Comparison of ENCODE assay signal across 6 cellular contexts in the genomic region with DNA sequence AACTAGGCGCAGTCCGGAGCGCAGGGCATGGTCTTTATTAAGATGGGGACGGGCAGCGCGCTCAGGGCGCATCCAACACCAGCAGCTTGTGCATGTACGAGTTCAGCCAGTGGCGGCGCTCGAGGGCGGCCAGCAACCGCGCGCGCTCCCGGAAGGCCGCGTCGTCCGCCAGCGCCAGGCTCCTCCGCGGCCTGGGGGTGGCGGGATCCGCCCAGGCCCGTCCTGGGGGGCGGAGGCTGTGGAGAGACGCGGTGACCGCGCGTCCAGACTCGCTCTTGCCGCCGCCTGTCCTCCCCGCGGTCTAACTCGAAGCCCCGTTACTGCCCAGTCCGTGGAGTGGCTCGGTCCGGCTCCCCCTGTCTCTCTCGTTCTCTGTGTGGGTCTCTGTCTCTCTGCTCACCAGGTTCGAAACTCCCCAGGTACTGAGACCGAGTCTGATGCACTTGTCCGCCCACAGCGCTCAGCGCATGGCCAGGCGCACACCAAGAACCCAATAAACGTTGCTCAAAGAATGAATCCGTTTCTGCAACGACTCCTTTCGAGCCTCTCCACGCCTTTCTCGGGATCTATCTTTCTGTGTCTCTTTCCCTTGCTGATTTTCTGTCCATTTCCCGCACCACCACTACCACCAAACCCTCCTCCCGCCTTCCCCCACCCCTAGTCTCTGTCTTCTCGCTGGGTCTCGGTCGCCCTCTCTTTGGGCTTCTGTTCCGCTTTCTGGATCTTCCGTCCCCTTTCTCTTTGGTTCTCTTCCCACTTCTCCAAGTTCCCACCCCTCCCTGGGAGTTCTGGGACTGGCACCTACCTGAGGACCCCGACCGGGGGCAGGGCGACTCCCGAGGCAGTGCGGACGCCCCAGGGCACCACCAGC. TPM values are rescaled to one million over a fixed set of nuclear protein-coding genes. Genes with fewer than 3 reads are reported as not detected.
DNase-seq lines count a peak whose midpoint lies in the region; ATAC-seq and TF ChIP-seq lines count a peak whose summit lies in the region.

No MANE protein-coding gene starts in this region.

- TF ChIP-seq CTCF in GM12873 (IDR thresholded peaks at IDR 0.05; ENCODE audit: insufficient read depth, low read depth, low read length, missing control alignments) (peak; percentile 68), RWPE2 (IDR thresholded peaks at IDR 0.05; ENCODE audit: poor library complexity, severe bottlenecking) (peak; percentile 25), esophagus muscularis mucosa (IDR thresholded peaks at IDR 0.05) (peak in 2 of 3 experiments; percentile 22 to 41)

- H3K27ac ChIP-seq in RWPE2 (ENCODE audit: poor library complexity, severe bottlenecking): no peak overlapping the region
- H3K27ac ChIP-seq in esophagus muscularis mucosa (replicated peaks in 1 of 4): no peak overlapping the region

- ATAC-seq in RWPE2 (ENCODE audit: low read depth) (no peak), GM18873 (IDR thresholded peaks at IDR 0.05; ENCODE audit: low FRiP score, unreplicated experiment) (no peak), GM21825 (IDR thresholded peaks at IDR 0.05; ENCODE audit: unreplicated experiment) (no peak)
- peak; percentile 37 for ATAC-seq in stimulated activated naive CD8-positive, alpha-beta T cell treated with anti-CD3 and anti-CD28 coated beads, Interleukin-15, Interleukin-2, amounts not matched to agents 100 U/mL and 50 U/mL, for 24 hours

- intact Hi-C loops in esophagus muscularis mucosa (cut with DNase I): no loop called here

- WGBS in esophagus muscularis mucosa: 5% methylated on average over 37 of the region's 69 CpGs

- H3K27me3 ChIP-seq in RWPE2 (ENCODE audit: insufficient read depth, poor library complexity, severe bottlenecking): peaks cover 93% of the 10 kb centered on the region
- H3K27me3 ChIP-seq in esophagus muscularis mucosa: peaks cover 0 to 99% (median 73%) of the 10 kb centered on the region in 4 donors

- no peak for TF ChIP-seq POLR2A in esophagus muscularis mucosa (IDR thresholded peaks at IDR 0.05; ENCODE audit: low read depth)

- H3K4me1 ChIP-seq in RWPE2 (ENCODE audit: insufficient read depth, poor library complexity, severe bottlenecking) (no peaks in the 10 kb centered on the region), esophagus muscularis mucosa (peaks cover 23 to 41% (median 33%) of the 10 kb centered on the region in 4 donors)

- no peaks in the 10 kb centered on the region for H3K9me3 ChIP-seq in RWPE2 (ENCODE audit: severe bottlenecking)
- H3K9me3 ChIP-seq in esophagus muscularis mucosa: no peaks in the 10 kb centered on the region

- H3K36me3 ChIP-seq in RWPE2 (ENCODE audit: low read depth) (no peaks in the 10 kb centered on the region), esophagus muscularis mucosa (no peaks in the 10 kb centered on the region)

- H3K4me3 ChIP-seq in RWPE2 (ENCODE audit: severe bottlenecking): no peak overlapping the region
- H3K4me3 ChIP-seq in esophagus muscularis mucosa: peak overlapping the region; percentile 26 to 38 (median 29)

- DNase-seq in RWPE2 (ENCODE audit: low spot score): no peak
- no peak for DNase-seq in esophagus muscularis mucosa (ENCODE audit: extremely low spot score)
- DNase-seq in stimulated activated naive CD8-positive, alpha-beta T cell treated with anti-CD3 and anti-CD28 coated beads, Interleukin-15, Interleukin-2, amounts not matched to agents 100 U/mL and 50 U/mL, for 24 hours: peak; percentile 64

- no peak for TF ChIP-seq EP300 in esophagus muscularis mucosa (IDR thresholded peaks at IDR 0.05)

RNA-seq across cellular contexts. Expression of a gene that starts 0.6 kb away (rescaled TPM):
- not detected for total RNA-seq in esophagus muscularis mucosa

RNA-seq across cellular contexts. Expression of a gene that starts 2.5 kb away (rescaled TPM):
- not detected for total RNA-seq in esophagus muscularis mucosa

RNA-seq across cellular contexts. Expression of a gene that starts 18.7 kb away (rescaled TPM):
- 1 to 10 TPM in 2 of 4 donors, under 1 TPM in 2; 0.83 to 5.2 (median 1.3) TPM for total RNA-seq in esophagus muscularis mucosa

RNA-seq across cellular contexts. Expression of a gene that starts 29.0 kb away (rescaled TPM):
- 10 to 100 TPM; 73.6 to 84.0 (median 78.4) TPM for total RNA-seq in esophagus muscularis mucosa

RNA-seq across cellular contexts. Expression of a gene that starts 30.4 kb away (rescaled TPM):
- total RNA-seq in esophagus muscularis mucosa: 10 to 100 TPM; 22.1 to 29.1 (median 26.2) TPM
